Comparison of ENCODE assay signal across 1 cellular context in genomic region chr17:57649191-57649590, GRCh38.
TF ChIP-seq lines count a peak whose summit lies in the region.

No MANE protein-coding gene starts in this region.

TF ChIP-seq in GM23338, 12 proteins besides CTCF, POLR2A, EP300 and RAD21 (continued from another document):
- TF ChIP-seq, protein P1, sequence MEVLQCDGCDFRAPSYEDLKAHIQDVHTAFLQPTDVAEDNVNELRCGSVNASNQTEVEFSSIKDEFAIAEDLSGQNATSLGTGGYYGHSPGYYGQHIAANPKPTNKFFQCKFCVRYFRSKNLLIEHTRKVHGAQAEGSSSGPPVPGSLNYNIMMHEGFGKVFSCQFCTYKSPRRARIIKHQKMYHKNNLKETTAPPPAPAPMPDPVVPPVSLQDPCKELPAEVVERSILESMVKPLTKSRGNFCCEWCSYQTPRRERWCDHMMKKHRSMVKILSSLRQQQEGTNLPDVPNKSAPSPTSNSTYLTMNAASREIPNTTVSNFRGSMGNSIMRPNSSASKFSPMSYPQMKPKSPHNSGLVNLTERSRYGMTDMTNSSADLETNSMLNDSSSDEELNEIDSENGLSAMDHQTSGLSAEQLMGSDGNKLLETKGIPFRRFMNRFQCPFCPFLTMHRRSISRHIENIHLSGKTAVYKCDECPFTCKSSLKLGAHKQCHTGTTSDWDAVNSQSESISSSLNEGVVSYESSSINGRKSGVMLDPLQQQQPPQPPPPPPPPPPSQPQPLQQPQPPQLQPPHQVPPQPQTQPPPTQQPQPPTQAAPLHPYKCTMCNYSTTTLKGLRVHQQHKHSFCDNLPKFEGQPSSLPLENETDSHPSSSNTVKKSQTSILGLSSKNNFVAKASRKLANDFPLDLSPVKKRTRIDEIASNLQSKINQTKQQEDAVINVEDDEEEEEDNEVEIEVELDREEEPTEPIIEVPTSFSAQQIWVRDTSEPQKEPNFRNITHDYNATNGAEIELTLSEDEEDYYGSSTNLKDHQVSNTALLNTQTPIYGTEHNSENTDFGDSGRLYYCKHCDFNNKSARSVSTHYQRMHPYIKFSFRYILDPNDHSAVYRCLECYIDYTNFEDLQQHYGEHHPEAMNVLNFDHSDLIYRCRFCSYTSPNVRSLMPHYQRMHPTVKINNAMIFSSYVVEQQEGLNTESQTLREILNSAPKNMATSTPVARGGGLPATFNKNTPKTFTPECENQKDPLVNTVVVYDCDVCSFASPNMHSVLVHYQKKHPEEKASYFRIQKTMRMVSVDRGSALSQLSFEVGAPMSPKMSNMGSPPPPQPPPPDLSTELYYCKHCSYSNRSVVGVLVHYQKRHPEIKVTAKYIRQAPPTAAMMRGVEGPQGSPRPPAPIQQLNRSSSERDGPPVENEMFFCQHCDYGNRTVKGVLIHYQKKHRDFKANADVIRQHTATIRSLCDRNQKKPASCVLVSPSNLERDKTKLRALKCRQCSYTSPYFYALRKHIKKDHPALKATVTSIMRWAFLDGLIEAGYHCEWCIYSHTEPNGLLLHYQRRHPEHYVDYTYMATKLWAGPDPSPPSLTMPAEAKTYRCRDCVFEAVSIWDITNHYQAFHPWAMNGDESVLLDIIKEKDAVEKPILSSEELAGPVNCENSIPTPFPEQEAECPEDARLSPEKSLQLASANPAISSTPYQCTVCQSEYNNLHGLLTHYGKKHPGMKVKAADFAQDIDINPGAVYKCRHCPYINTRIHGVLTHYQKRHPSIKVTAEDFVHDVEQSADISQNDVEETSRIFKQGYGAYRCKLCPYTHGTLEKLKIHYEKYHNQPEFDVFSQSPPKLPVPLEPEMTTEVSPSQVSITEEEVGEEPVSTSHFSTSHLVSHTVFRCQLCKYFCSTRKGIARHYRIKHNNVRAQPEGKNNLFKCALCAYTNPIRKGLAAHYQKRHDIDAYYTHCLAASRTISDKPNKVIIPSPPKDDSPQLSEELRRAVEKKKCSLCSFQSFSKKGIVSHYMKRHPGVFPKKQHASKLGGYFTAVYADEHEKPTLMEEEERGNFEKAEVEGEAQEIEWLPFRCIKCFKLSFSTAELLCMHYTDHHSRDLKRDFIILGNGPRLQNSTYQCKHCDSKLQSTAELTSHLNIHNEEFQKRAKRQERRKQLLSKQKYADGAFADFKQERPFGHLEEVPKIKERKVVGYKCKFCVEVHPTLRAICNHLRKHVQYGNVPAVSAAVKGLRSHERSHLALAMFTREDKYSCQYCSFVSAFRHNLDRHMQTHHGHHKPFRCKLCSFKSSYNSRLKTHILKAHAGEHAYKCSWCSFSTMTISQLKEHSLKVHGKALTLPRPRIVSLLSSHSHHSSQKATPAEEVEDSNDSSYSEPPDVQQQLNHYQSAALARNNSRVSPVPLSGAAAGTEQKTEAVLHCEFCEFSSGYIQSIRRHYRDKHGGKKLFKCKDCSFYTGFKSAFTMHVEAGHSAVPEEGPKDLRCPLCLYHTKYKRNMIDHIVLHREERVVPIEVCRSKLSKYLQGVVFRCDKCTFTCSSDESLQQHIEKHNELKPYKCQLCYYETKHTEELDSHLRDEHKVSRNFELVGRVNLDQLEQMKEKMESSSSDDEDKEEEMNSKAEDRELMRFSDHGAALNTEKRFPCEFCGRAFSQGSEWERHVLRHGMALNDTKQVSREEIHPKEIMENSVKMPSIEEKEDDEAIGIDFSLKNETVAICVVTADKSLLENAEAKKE (CRISPR knock-in tag; IDR thresholded peaks at IDR 0.05): no peak
- TF ChIP-seq REST (IDR thresholded peaks at IDR 0.05; ENCODE audit: unreplicated experiment) (no peak), EZH2phosphoT487 (IDR thresholded peaks at IDR 0.05; ENCODE audit: unreplicated experiment) (no peak), ZNF331 (CRISPR knock-in tag; IDR thresholded peaks at IDR 0.05; ENCODE audit: low read depth) (no peak), CREB1 (CRISPR knock-in tag; IDR thresholded peaks at IDR 0.05; ENCODE audit: low read depth) (no peak), ZNF114 (CRISPR knock-in tag; IDR thresholded peaks at IDR 0.05) (no peak), POLR2AphosphoS5 (IDR thresholded peaks at IDR 0.05; ENCODE audit: low read depth) (no peak)
